Comparison of ENCODE assay signal across 15 cellular contexts in the genomic region with DNA sequence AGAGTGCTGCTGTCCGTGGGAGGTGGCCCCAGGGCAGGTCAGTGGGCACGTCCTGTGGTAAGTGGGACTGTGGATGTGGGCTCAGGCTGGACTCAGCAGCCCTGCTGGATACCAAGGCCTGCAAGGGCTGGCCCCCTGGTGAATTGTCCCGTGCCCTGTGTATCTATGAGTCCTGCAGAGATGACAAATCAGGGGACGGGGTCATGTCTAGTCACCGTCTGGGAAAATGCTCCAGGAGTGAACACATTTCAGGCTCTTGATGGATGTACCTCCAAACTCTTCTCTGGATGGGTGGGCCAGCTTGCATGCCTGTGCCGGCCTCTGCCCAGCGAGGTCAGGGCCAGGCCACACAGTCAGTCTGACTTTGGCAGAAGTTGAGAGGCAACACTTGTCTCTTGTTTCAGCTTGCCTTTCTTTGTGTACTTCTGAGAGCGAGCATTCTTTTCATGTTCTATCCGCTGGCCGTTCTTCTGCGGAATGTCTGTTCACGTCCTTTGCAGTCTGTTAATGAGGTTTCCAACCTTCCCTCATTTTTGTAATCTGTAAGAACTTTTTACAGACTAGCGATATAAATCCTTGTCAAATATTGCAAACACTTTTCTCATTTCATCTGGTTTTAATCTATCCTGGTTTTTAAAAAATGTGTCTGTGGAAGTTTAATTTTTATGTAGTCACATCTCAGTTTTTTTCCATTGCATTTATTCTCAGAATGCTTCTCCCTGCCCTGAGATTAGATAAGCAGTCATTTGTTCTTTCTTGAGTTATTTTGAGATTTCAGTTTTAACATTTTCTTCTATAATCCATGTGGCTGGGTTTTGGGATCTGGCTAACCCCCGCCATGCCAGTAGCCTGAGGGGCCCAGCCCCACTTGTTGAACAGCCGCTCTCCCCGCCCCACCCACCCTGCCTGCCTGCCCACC. TPM values are rescaled to one million over a fixed set of nuclear protein-coding genes. Genes with fewer than 3 reads are reported as not detected.
A peak's percentile ranks its signal among the peaks of the same experiment; 100 is the strongest.
DNase-seq lines count a peak whose midpoint lies in the region; ATAC-seq and TF ChIP-seq lines count a peak whose summit lies in the region.
"Had no signal": no experiment of that assay in that cellular context is flagged by ENCODE, and none has a peak within 500 bp of the region (broad histone marks: within the 10 kb centered on the region; RNA-seq: fewer than 3 reads in every experiment).

No MANE protein-coding gene starts in this region.

- DNase-seq in Right ventricle myocardium inferior (ENCODE audit: missing footprints), result no peak
- no peak for DNase-seq in cardiac septum (ENCODE audit: low spot score)
- DNase-seq in esophagus squamous epithelium (lab: John Stamatoyannopoulos, UW), result no peak
- no peak for DNase-seq in uterus
- DNase-seq in CD4-positive, alpha-beta memory T cell, result no peak
- DNase-seq in KBM-7, result no peak
- DNase-seq: activated B cell treated with CpG ODN at 0.5 μM for 24 hours; activated effector memory CD4-positive, alpha-beta T cell treated with anti-CD3 and anti-CD28 coated beads, Interleukin-2, amount 50 U/mL, for 16 hours; foreskin melanocyte; NCI-H2081; stimulated activated CD4-positive, alpha-beta T cell treated with anti-CD3 and anti-CD28 coated beads, Interleukin-4, amount 100 ng/mL, for 4 hours had no signal

- peak overlapping the region in 3 of 7 donors; percentile 13 to 43 (median 24) for H3K27ac Mint-ChIP-seq in CD4-positive, alpha-beta memory T cell
- H3K27ac Mint-ChIP-seq: activated B cell treated with CpG ODN at 0.5 μM for 24 hours, B cell had no signal

- ATAC-seq in Right ventricle myocardium inferior (peak; percentile 35), HG03280 (IDR thresholded peaks at IDR 0.05; ENCODE audit: unreplicated experiment) (no peak)

- TF ChIP-seq POLR2A in esophagus squamous epithelium (IDR thresholded peaks at IDR 0.05) (no peak), uterus (IDR thresholded peaks at IDR 0.05) (no peak)

- H3K27me3 Mint-ChIP-seq in CD4-positive, alpha-beta memory T cell, result no peaks in the 10 kb centered on the region
- H3K27me3 Mint-ChIP-seq: activated B cell treated with CpG ODN at 0.5 μM for 24 hours, B cell had no signal

- intact Hi-C loops in Right ventricle myocardium inferior (cut with DNase I), result no loop called here
- intact Hi-C loops in cardiac septum (cut with DNase I), result loop anchor here (2.0 kb wide), 1 partner anchor 47 kb away; no protein-coding TSS in a partner anchor
- intact Hi-C loops in esophagus squamous epithelium (cut with DNase I), result loop anchor here (5.0 kb wide), 1 partner anchor 48 kb away; a partner anchor contains a TSS
- intact Hi-C loops in uterus (cut with DNase I; ENCODE audit: low total_unique reads), result no loop called here
- intact Hi-C loops in CD4-positive, alpha-beta memory T cell (cut with micrococcal nuclease), result no loop called here

- peaks cover 0 to 3% (median 0%) of the 10 kb centered on the region in 4 donors for H3K4me1 Mint-ChIP-seq in CD4-positive, alpha-beta memory T cell
- H3K4me1 Mint-ChIP-seq: activated B cell treated with CpG ODN at 0.5 μM for 24 hours, B cell had no signal

- H3K36me3 ChIP-seq in esophagus squamous epithelium, result peaks cover 47 to 84% (median 59%) of the 10 kb centered on the region in 3 donors
- H3K36me3 ChIP-seq in mesodermal cell (ENCODE audit: control insufficient read depth, insufficient read depth, low read length), result peaks cover 98% of the 10 kb centered on the region
- no peaks in the 10 kb centered on the region for H3K36me3 ChIP-seq in uterus
- peaks cover 43% of the 10 kb centered on the region for H3K36me3 ChIP-seq in CD4-positive, alpha-beta memory T cell (ENCODE audit: insufficient read depth, low read length)

- H3K9me3 ChIP-seq in esophagus squamous epithelium (no peaks in the 10 kb centered on the region), mesodermal cell (ENCODE audit: control insufficient read depth, low read length) (no peaks in the 10 kb centered on the region), uterus (no peaks in the 10 kb centered on the region)
- no peaks in the 10 kb centered on the region for H3K9me3 ChIP-seq in CD4-positive, alpha-beta memory T cell (ENCODE audit: control insufficient read depth in 1 of 2, low read length in 2 of 2)

- H3K27ac ChIP-seq in esophagus squamous epithelium (peak overlapping the region; percentile 58 to 86 (median 79)), mesodermal cell (ENCODE audit: low read depth, low read length, severe bottlenecking) (peak overlapping the region; percentile 23), uterus (peak overlapping the region; percentile 61 to 84)
- no peak overlapping the region for H3K27ac ChIP-seq in CD4-positive, alpha-beta memory T cell (ENCODE audit: low read depth, low read length)

- CTCF ChIA-PET in CD4-positive, alpha-beta memory T cell (lab: Charles Lee; ENCODE audit: partially characterized antibody), result no interaction called here

- in situ Hi-C loops in KBM-7 (cut with MboI; ENCODE audit: low pct_unique_long_range_greater_than_20kb, low sequenced_read_pairs), result no loop called here

- H3K4me1 ChIP-seq in esophagus squamous epithelium, result peaks cover 23 to 49% (median 29%) of the 10 kb centered on the region in 3 donors
- peaks cover 4% of the 10 kb centered on the region for H3K4me1 ChIP-seq in mesodermal cell (ENCODE audit: control insufficient read depth, insufficient read depth, low read length, poor library complexity, severe bottlenecking)
- H3K4me1 ChIP-seq in uterus, result peaks cover 0 to 8% of the 10 kb centered on the region in 2 donors
- no peaks in the 10 kb centered on the region for H3K4me1 ChIP-seq in CD4-positive, alpha-beta memory T cell (ENCODE audit: insufficient read depth, low read length)

- H3K27me3 ChIP-seq in esophagus squamous epithelium (no peaks in the 10 kb centered on the region), uterus (no peaks in the 10 kb centered on the region)
- no peaks in the 10 kb centered on the region for H3K27me3 ChIP-seq in CD4-positive, alpha-beta memory T cell (ENCODE audit: insufficient read depth, low read length)

- TF ChIP-seq CTCF in esophagus squamous epithelium (IDR thresholded peaks at IDR 0.05) (no peak), uterus (IDR thresholded peaks at IDR 0.05) (no peak)

- H3K4me3 ChIP-seq in esophagus squamous epithelium, result no peak overlapping the region
- H3K4me3 ChIP-seq in mesodermal cell (ENCODE audit: extremely low read depth, insufficient read depth, low read length, poor library complexity, severe bottlenecking), result no peak overlapping the region
- H3K4me3 ChIP-seq in uterus, result no peak overlapping the region
- H3K4me3 ChIP-seq in CD4-positive, alpha-beta memory T cell (ENCODE audit: low read length in 2 of 2), result no peak overlapping the region

- no peaks in the 10 kb centered on the region for H3K9me3 Mint-ChIP-seq in CD4-positive, alpha-beta memory T cell
- H3K9me3 Mint-ChIP-seq: activated B cell treated with CpG ODN at 0.5 μM for 24 hours had no signal

- peaks cover 32 to 65% of the 10 kb centered on the region in 2 donors for H3K36me3 Mint-ChIP-seq in CD4-positive, alpha-beta memory T cell

- POLR2A ChIA-PET in CD4-positive, alpha-beta memory T cell (lab: Charles Lee; ENCODE audit: partially characterized antibody), result no interaction called here

- no peak overlapping the region for H3K4me3 Mint-ChIP-seq in CD4-positive, alpha-beta memory T cell
- H3K4me3 Mint-ChIP-seq: activated B cell treated with CpG ODN at 0.5 μM for 24 hours, B cell had no signal

- WGBS in esophagus squamous epithelium, 2 donors, result 29 to 44% methylated on average over 7 to 11 of the region's 16 CpGs
- 96% methylated on average over 12 to 14 of the region's 16 CpGs for WGBS in mesodermal cell (ENCODE audit: insufficient coverage in 2 of 2), 2 experiments

RNA-seq across cellular contexts. Expression of a gene that starts 11.3 kb away (rescaled TPM):
- total RNA-seq in Right ventricle myocardium inferior (88.1 TPM), cardiac septum (52.2 TPM), esophagus squamous epithelium (10 to 100 TPM in 3 of 4 donors, 1 to 10 TPM in 1; 5.6 to 69.4 (median 32.3) TPM), uterus (100 to 1,000 TPM in 1 of 4 donors, 10 to 100 TPM in 3; 55.3 to 216 (median 78.2) TPM)
- 14.5 TPM for polyA plus RNA-seq in mesodermal cell (2013, experiment 1 of 2)
- polyA plus RNA-seq in mesodermal cell (2013, experiment 2 of 2), result 8.7 TPM
- total RNA-seq in CD4-positive, alpha-beta memory T cell, result 10 to 100 TPM; 11.3 to 13.9 TPM
- polyA plus RNA-seq in CD4-positive, alpha-beta memory T cell, result not detected
- total RNA-seq: HT1080 had no signal

RNA-seq across cellular contexts. Expression of a gene that starts 28.4 kb away (rescaled TPM):
- total RNA-seq in Right ventricle myocardium inferior (45.6 TPM), cardiac septum (59.1 TPM), esophagus squamous epithelium (10 to 100 TPM; 33.6 to 82.2 (median 40.6) TPM), uterus (100 to 1,000 TPM in 2 of 4 donors, 10 to 100 TPM in 2; 50.0 to 157 (median 114) TPM)
- polyA plus RNA-seq in mesodermal cell (2013, experiment 1 of 2), result 128 TPM
- polyA plus RNA-seq in mesodermal cell (2013, experiment 2 of 2), result 101 TPM
- total RNA-seq in CD4-positive, alpha-beta memory T cell, result 100 to 1,000 TPM; 189 to 205 TPM
- 10 to 100 TPM; 10.2 to 25.8 TPM for polyA plus RNA-seq in CD4-positive, alpha-beta memory T cell

RNA-seq across cellular contexts. Expression of a gene that starts 30.0 kb away (rescaled TPM):
- 9,051 TPM for total RNA-seq in Right ventricle myocardium inferior
- total RNA-seq in cardiac septum, result 8,054 TPM
- 1 to 10 TPM in 1 of 4 donors, not detected in 3; 4.1 TPM for total RNA-seq in esophagus squamous epithelium
- polyA plus RNA-seq in mesodermal cell (2013, experiment 1 of 2), result 12.7 TPM
- polyA plus RNA-seq in mesodermal cell (2013, experiment 2 of 2), result 15.9 TPM
- total RNA-seq in uterus, result 1 to 10 TPM in 3 of 4 donors, not detected in 1; 3.0 to 4.4 (median 3.4) TPM
- 1 to 10 TPM; 5.3 to 7.1 TPM for total RNA-seq in CD4-positive, alpha-beta memory T cell
- polyA plus RNA-seq in CD4-positive, alpha-beta memory T cell, result under 1 TPM in 1 of 2 donors, not detected in 1; 0.92 TPM
- total RNA-seq: activated B cell treated with CpG ODN at 0.5 μM for 24 hours, HT1080 had no signal

RNA-seq across cellular contexts. Expression of a gene that starts 38.9 kb away (rescaled TPM):
- total RNA-seq in Right ventricle myocardium inferior (12.3 TPM), cardiac septum (15.3 TPM), esophagus squamous epithelium (1 to 10 TPM in 3 of 4 donors, under 1 TPM in 1; 0.34 to 9.8 (median 3.4) TPM), uterus (10 to 100 TPM in 3 of 4 donors, 1 to 10 TPM in 1; 4.4 to 91.2 (median 16.7) TPM)
- polyA plus RNA-seq in mesodermal cell (2013, experiment 1 of 2), result 24.5 TPM
- polyA plus RNA-seq in mesodermal cell (2013, experiment 2 of 2), result 16.1 TPM
- total RNA-seq in CD4-positive, alpha-beta memory T cell, result under 1 TPM; 0.17 to 0.22 TPM
- polyA plus RNA-seq in CD4-positive, alpha-beta memory T cell, result under 1 TPM in 1 of 2 donors, not detected in 1; 0.29 TPM
- total RNA-seq: activated B cell treated with CpG ODN at 0.5 μM for 24 hours had no signal

RNA-seq across cellular contexts. Expression of a gene that starts 49.8 kb away (rescaled TPM):
- total RNA-seq in Right ventricle myocardium inferior, result 105 TPM
- total RNA-seq in cardiac septum, result 58.2 TPM
- 10 to 100 TPM; 58.9 to 79.5 (median 70.2) TPM for total RNA-seq in esophagus squamous epithelium
- polyA plus RNA-seq in mesodermal cell (2013, experiment 1 of 2), result 292 TPM
- polyA plus RNA-seq in mesodermal cell (2013, experiment 2 of 2), result 250 TPM
- 10 to 100 TPM in 3 of 4 donors, 1 to 10 TPM in 1; 9.2 to 67.6 (median 29.3) TPM for total RNA-seq in uterus
- total RNA-seq in CD4-positive, alpha-beta memory T cell, result 1 to 10 TPM; 5.5 to 5.8 TPM
- polyA plus RNA-seq in CD4-positive, alpha-beta memory T cell, result 1 to 10 TPM in 1 of 2 donors, not detected in 1; 1.3 TPM

Comparison
In these comparisons a context has a peak if more than half of its experiments do, and no peak if none do; other contexts are left out.
1. intact Hi-C loops: an anchor here in cardiac septum (2.0 kb wide) and esophagus squamous epithelium (5.0 kb wide); none called in Right ventricle myocardium inferior, uterus and CD4-positive, alpha-beta memory T cell.
2. RNA of a gene that starts 30.0 kb away (total RNA-seq): 9,051 TPM in Right ventricle myocardium inferior (single experiment) and 8,054 TPM in cardiac septum (single experiment); 5.3 to 7.1 TPM in CD4-positive, alpha-beta memory T cell, 3.0 to 4.4 TPM in uterus and 4.1 TPM in esophagus squamous epithelium; every median in the first group is over 100 times any median in the second.